Comparison of ENCODE assay signal across 9 cellular contexts in the genomic region with DNA sequence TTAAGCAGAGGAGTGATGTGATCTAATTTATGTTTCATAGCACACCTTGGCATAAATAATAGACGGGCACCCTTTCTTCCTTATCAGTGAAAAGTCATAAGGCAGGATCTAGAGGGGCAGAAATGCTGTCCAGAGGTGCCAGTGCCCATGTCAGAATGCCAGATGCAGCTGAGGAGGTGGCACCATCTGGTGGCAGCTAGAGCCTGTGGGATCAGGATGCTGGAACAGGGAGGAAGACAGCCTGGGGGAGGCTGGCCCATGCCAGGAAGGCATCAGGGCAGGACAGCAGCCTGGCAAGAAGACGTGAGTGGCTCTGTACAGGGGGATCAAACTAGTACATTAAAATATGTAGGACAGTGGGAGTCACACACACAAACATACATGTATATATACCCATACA. TPM values are rescaled to one million over a fixed set of nuclear protein-coding genes. Genes with fewer than 3 reads are reported as not detected.
DNase-seq lines count a peak whose midpoint lies in the region; TF ChIP-seq lines count a peak whose summit lies in the region.
"Had no signal": no experiment of that assay in that cellular context is flagged by ENCODE, and none has a peak within 500 bp of the region (broad histone marks: within the 10 kb centered on the region; RNA-seq: fewer than 3 reads in every experiment).

No MANE protein-coding gene starts in this region.

- H3K36me3 ChIP-seq in OCI-LY3 (replicated peaks; ENCODE audit: low read depth, low read length): no peaks in the 10 kb centered on the region
- H3K36me3 ChIP-seq in mesendoderm (ENCODE audit: control insufficient read depth, insufficient read depth, low read length): no peaks in the 10 kb centered on the region

- no peaks in the 10 kb centered on the region for H4K20me1 ChIP-seq in OCI-LY3 (ENCODE audit: insufficient read depth, low read length)

- 0 out of 2 replicates have a peak, but pooled peaks cover 3% of the 10 kb centered on the region for H3K4me1 ChIP-seq in OCI-LY3 (ENCODE audit: low read length)
- H3K4me1 ChIP-seq in mesendoderm (ENCODE audit: control insufficient read depth, low read depth, low read length): no peaks in the 10 kb centered on the region

- H3K4me3 ChIP-seq in AG04450 (ENCODE audit: low read depth, low read length) (no peak overlapping the region), OCI-LY3 (ENCODE audit: low read length) (no peak overlapping the region), fibroblast of villous mesenchyme (ENCODE audit: low read depth, low read length) (no peak overlapping the region), mesendoderm (ENCODE audit: low read length) (no peak overlapping the region)

- no peak overlapping the region for H3K18ac ChIP-seq in mesendoderm (ENCODE audit: low read length)

- CTCF ChIA-PET in AG04450 (lab: Charles Lee): interaction anchor here (1.0 to 7.4 kb wide), 3 partner anchors 16 to 421 kb away, joined by 3 to 193 read pairs (median 22); no protein-coding TSS in a partner anchor

- H3K9me3 ChIP-seq in AG04450 (ENCODE audit: control insufficient read depth, insufficient read depth, low read length): no peaks in the 10 kb centered on the region
- no peaks in the 10 kb centered on the region for H3K9me3 ChIP-seq in OCI-LY3 (ENCODE audit: insufficient read depth, low read length)

- H3K27me3 ChIP-seq in AG04450 (ENCODE audit: control insufficient read depth, insufficient read depth, low read length) (no peaks in the 10 kb centered on the region), OCI-LY3 (ENCODE audit: low read depth, low read length) (no peaks in the 10 kb centered on the region), mesendoderm (ENCODE audit: insufficient read depth, low read length, poor library complexity) (no peaks in the 10 kb centered on the region)

- DNase-seq in AG04450 (ENCODE audit: low read depth, low spot score): no peak
- no peak for DNase-seq in GM10266 (ENCODE audit: extremely low spot score)
- no peak for DNase-seq in fibroblast of villous mesenchyme (ENCODE audit: low read depth)
- no peak for DNase-seq in GM20000 (ENCODE audit: low spot score)
- no peak for DNase-seq in NCI-H345 treated with DMSO at 0.1 percent for 48 hours (lab: John Stamatoyannopoulos, UW; ENCODE audit: unreplicated experiment)
- DNase-seq in effector CD4-positive, alpha-beta T cell: no peak
- DNase-seq in mesendoderm: no peak
- DNase-seq: aorta had no signal

- WGBS in mesendoderm (ENCODE audit: extremely low coverage, insufficient coverage, low lambda C conversion rate): no CpG with 5 or more reads among the region's 2 CpGs

- no peak overlapping the region for H3K9ac ChIP-seq in OCI-LY3 (ENCODE audit: low read length)
- no peak overlapping the region for H3K9ac ChIP-seq in mesendoderm (ENCODE audit: low read length)

- POLR2A ChIA-PET in AG04450 (lab: Yijun Ruan, JAX): no interaction called here

- H2AK5ac ChIP-seq in mesendoderm (ENCODE audit: low read length): no peak overlapping the region

- no peaks in the 10 kb centered on the region for H3K79me2 ChIP-seq in OCI-LY3 (ENCODE audit: low read length)
- no peaks in the 10 kb centered on the region for H3K79me2 ChIP-seq in mesendoderm (ENCODE audit: control insufficient read depth, insufficient read depth, low read length)

- H2BK120ac ChIP-seq in mesendoderm (ENCODE audit: low read depth, low read length): no peak overlapping the region

- no peak overlapping the region for H4K8ac ChIP-seq in mesendoderm (ENCODE audit: low read depth, low read length)

- TF ChIP-seq CTCF in AG04450 (IDR thresholded peaks at IDR 0.05; ENCODE audit: low read depth, low read length) (peak; percentile 18; the same call in 1 of the 2 replicates), GM10266 (IDR thresholded peaks at IDR 0.05; ENCODE audit: control insufficient read depth, insufficient read depth, low read depth, missing control alignments) (peak; percentile 12), OCI-LY3 (IDR thresholded peaks at IDR 0.05; ENCODE audit: low read depth, low read length) (peak; percentile 47), fibroblast of villous mesenchyme (IDR thresholded peaks at IDR 0.05; ENCODE audit: insufficient read depth, low read depth, low read length) (peak; percentile 17), GM20000 (IDR thresholded peaks at IDR 0.05; ENCODE audit: extremely low read depth, missing control alignments) (no peak)

- H3K4me2 ChIP-seq in OCI-LY3 (ENCODE audit: low read length) (no peak overlapping the region), mesendoderm (ENCODE audit: low read length) (no peak overlapping the region)

- H3K4ac ChIP-seq in mesendoderm (ENCODE audit: low read depth, low read length): no peak overlapping the region

- no peak overlapping the region for H4K5ac ChIP-seq in mesendoderm (ENCODE audit: low read length)

- no peak overlapping the region for H3K56ac ChIP-seq in mesendoderm (ENCODE audit: low read length)

- no peak overlapping the region for H2BK15ac ChIP-seq in mesendoderm (replicated peaks; ENCODE audit: low read depth)

- H3K23ac ChIP-seq in mesendoderm (ENCODE audit: low read length): no peak overlapping the region

- H3K79me1 ChIP-seq in mesendoderm (ENCODE audit: low read length): no peaks in the 10 kb centered on the region

- H3K27ac ChIP-seq in AG04450 (ENCODE audit: low read depth, low read length) (no peak overlapping the region), OCI-LY3 (ENCODE audit: low read length) (no peak overlapping the region), mesendoderm (ENCODE audit: low read depth, low read length) (no peak overlapping the region)

- H2AFZ ChIP-seq in OCI-LY3 (ENCODE audit: low read depth, low read length): no peak overlapping the region

- H2BK5ac ChIP-seq in mesendoderm (ENCODE audit: low read length): no peak overlapping the region

RNA-seq across cellular contexts. Expression of a gene that starts 16.5 kb away (rescaled TPM):
- polyA plus RNA-seq in AG04450 (2011; rRNA removed): 0.61 and 0.68 TPM in 2 replicates
- polyA minus RNA-seq in AG04450 (2011; rRNA and poly(A)+ RNA removed): 0.74 and 1.1 TPM in 2 replicates
- total RNA-seq in fibroblast of villous mesenchyme: under 0.01 TPM in 2 replicates
- 0.08 TPM for polyA plus RNA-seq in mesendoderm (2013, experiment 1 of 2)
- 0.07 TPM for polyA plus RNA-seq in mesendoderm (2013, experiment 2 of 2)
